In the genomic region with DNA sequence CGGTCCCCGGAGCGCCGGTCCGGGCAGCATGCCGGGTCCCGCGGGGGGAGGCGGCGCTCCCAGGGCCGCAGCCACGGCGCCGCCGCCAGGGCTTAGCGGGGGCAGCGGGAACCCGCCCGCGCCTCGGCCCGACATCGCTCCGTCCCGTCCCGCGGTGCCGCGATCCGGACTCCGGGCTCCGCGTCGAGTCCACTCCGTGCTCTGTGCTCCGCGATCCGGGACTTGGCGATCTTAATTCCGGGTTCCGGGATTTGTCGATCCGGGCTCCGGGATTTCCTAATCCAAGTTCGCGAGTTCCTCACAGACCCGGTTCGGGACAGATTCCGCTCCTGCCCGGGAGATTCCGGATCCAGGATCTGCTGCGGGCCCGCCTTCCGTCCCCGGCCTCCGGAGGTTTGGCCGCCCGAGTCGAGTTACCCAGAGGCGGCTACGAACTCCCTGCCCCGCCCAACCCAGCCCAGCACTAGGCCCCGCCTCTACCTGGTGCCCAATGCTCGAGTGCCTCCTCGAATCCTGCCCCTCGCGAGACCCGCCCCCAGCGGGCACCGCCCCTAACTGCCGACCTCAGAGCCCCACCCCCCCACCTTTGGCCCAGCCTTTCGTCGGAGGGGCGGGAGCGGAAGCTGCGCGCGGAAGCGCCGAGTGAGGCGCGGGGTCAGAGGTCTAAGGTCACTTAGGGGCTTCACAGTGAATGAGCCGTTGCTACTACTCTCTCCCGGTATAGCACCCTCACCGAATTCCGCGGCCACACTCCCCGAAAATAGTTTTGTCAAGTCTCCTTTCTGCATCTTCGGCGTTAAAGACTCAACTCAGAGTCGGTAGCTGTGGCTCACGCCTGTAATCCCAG, we compare ENCODE assay signal across 8 cellular contexts. TPM values are rescaled to one million over a fixed set of nuclear protein-coding genes. Genes with fewer than 3 reads are reported as not detected.
DNase-seq lines count a peak whose midpoint lies in the region; ATAC-seq and TF ChIP-seq lines count a peak whose summit lies in the region.

A gene (minus strand): TSS at position 146 of the 847 bp plus-strand sequence. CDS start 11 bp downstream, at position 135.

- H3K27ac ChIP-seq in HUES48 (ENCODE audit: low read depth, low read length) (peak within 1 kb of the TSS; percentile 85), endodermal cell (ENCODE audit: low read depth, low read length) (peak within 1 kb of the TSS; percentile 52)

- WGBS in endodermal cell (ENCODE audit: insufficient coverage in 1 of 2, insufficient read length in 1 of 2), 2 experiments, result 1 to 3% methylated on average over 61 to 92 of the region's 92 CpGs

- peak within 1 kb of the TSS; percentile 95 for H3K27ac Mint-ChIP-seq in endodermal cell

- H3K4me1 ChIP-seq in HUES48 (ENCODE audit: control insufficient read depth, insufficient read depth, low read length) (peaks cover 29% of the 10 kb centered on the region), NT2/D1 (ENCODE audit: insufficient read depth, insufficient read length) (peaks cover 17% of the 10 kb centered on the region), endodermal cell (ENCODE audit: control insufficient read depth, insufficient read depth, low read length) (peaks cover 10% of the 10 kb centered on the region)

- peaks cover 4% of the 10 kb centered on the region for H3K36me3 Mint-ChIP-seq in endodermal cell (ENCODE audit: low read depth)

- peak; percentile 100 for DNase-seq in COR-L47 (lab: John Stamatoyannopoulos, UW)
- peak; percentile 94 for DNase-seq in NT2/D1 (ENCODE audit: low read depth, low spot score)
- peak; percentile 97 for DNase-seq in activated CD8-positive, alpha-beta memory T cell treated with anti-CD3 and anti-CD28 coated beads, Interleukin-2, amount 50 U/mL, for 1 hour (ENCODE audit: extremely low read depth)
- peak; percentile 100 for DNase-seq in endodermal cell
- DNase-seq in mesenteric fat pad (ENCODE audit: low spot score), result peak; percentile 99
- peak; percentile 95 for DNase-seq in stimulated activated CD8-positive, alpha-beta memory T cell treated with anti-CD3 and anti-CD28 coated beads, Interleukin-15, amount 100 ng/mL, for 24 hours (ENCODE audit: low read depth)

- H3K9ac ChIP-seq in HUES48 (ENCODE audit: low read depth, low read length) (peak within 1 kb of the TSS; percentile 62), NT2/D1 (ENCODE audit: insufficient read length, low read depth) (peak within 1 kb of the TSS; percentile 93), endodermal cell (ENCODE audit: extremely low read depth, low read length, poor library complexity, severe bottlenecking) (peak within 1 kb of the TSS; percentile 74)

- H3K27me3 ChIP-seq in HUES48 (ENCODE audit: control insufficient read depth, insufficient read depth, low read length) (peaks cover 14% of the 10 kb centered on the region), NT2/D1 (ENCODE audit: insufficient read depth, insufficient read length) (peaks cover 2% of the 10 kb centered on the region), endodermal cell (ENCODE audit: control insufficient read depth, insufficient read depth, low read length, poor library complexity, severe bottlenecking) (no peaks in the 10 kb centered on the region)

- H3K36me3 ChIP-seq in HUES48 (ENCODE audit: control insufficient read depth, insufficient read depth, low read length) (no peaks in the 10 kb centered on the region), NT2/D1 (ENCODE audit: insufficient read depth, insufficient read length, low read length) (peaks cover 10% of the 10 kb centered on the region), endodermal cell (ENCODE audit: control insufficient read depth, insufficient read depth, low read length) (no peaks in the 10 kb centered on the region)

- H3K9me3 ChIP-seq in HUES48 (ENCODE audit: control insufficient read depth, insufficient read depth, low read length), result no peaks in the 10 kb centered on the region
- H3K9me3 ChIP-seq in NT2/D1 (ENCODE audit: insufficient read depth, low read length), result peaks cover 4% of the 10 kb centered on the region; the same call in 1 of the 2 replicates
- H3K9me3 ChIP-seq in endodermal cell (ENCODE audit: control insufficient read depth, low read length), result no peaks in the 10 kb centered on the region

- peaks cover 2% of the 10 kb centered on the region for H3K9me3 Mint-ChIP-seq in endodermal cell

- peak; percentile 75 for ATAC-seq in GM21390 (IDR thresholded peaks at IDR 0.05; ENCODE audit: unreplicated experiment)

- H3K27me3 Mint-ChIP-seq in endodermal cell (ENCODE audit: insufficient read depth), result peaks cover 25% of the 10 kb centered on the region

- peak within 1 kb of the TSS; percentile 98 for H3K4me3 Mint-ChIP-seq in endodermal cell

- TF ChIP-seq CTCF in endodermal cell (conservative IDR thresholded peaks at IDR 0.05), result no peak

- peak within 1 kb of the TSS; percentile 83 for H3K4me3 ChIP-seq in HUES48 (ENCODE audit: low read depth, low read length)
- H3K4me3 ChIP-seq in NT2/D1 (ENCODE audit: insufficient read length, low read depth), result peak within 1 kb of the TSS; percentile 89
- peak within 1 kb of the TSS; percentile 97 for H3K4me3 ChIP-seq in endodermal cell (ENCODE audit: low read length)

- H3K4me1 Mint-ChIP-seq in endodermal cell, result peaks cover 18% of the 10 kb centered on the region

RNA-seq across cellular contexts. Expression of the gene that starts here (rescaled TPM):
- 10 to 100 TPM; 68.8 to 82.1 TPM for total RNA-seq in endodermal cell
- 43.3 TPM for polyA plus RNA-seq in endodermal cell (2013, experiment 1 of 2)
- polyA plus RNA-seq in endodermal cell (2013, experiment 2 of 2), result 43.8 TPM
- 57.4 TPM for total RNA-seq in mesenteric fat pad

Comparison
In these comparisons a context has a peak if more than half of its experiments do, and no peak if none do; other contexts are left out.
1. Peak in every context shown above with its lines: DNase-seq, ATAC-seq, H3K4me3 ChIP-seq and H3K27ac ChIP-seq.